8 cellular contexts compared by ENCODE assay signal in genomic region chr1:165828103-165828558, GRCh38. TPM values are rescaled to one million over a fixed set of nuclear protein-coding genes. Genes with fewer than 3 reads are reported as not detected.
DNase-seq lines count a peak whose midpoint lies in the region; ATAC-seq lines count a peak whose summit lies in the region.

No MANE protein-coding gene starts in this region.

- H3K4me1 Mint-ChIP-seq in activated naive CD4-positive, alpha-beta T cell treated with anti-CD3 and anti-CD28 coated beads, Interleukin-2, amount 50 U/mL, for 24 hours = peaks cover 17% of the 10 kb centered on the region

- peak overlapping the region; percentile 86 for H3K27ac Mint-ChIP-seq in activated naive CD4-positive, alpha-beta T cell treated with anti-CD3 and anti-CD28 coated beads, Interleukin-2, amount 50 U/mL, for 24 hours

- ATAC-seq in GM19452 (IDR thresholded peaks at IDR 0.05; ENCODE audit: unreplicated experiment) (peak; percentile 38), HG03558 (IDR thresholded peaks at IDR 0.05; ENCODE audit: extremely low read depth, unreplicated experiment) (peak; percentile 10)

- no peaks in the 10 kb centered on the region for H3K27me3 Mint-ChIP-seq in activated naive CD4-positive, alpha-beta T cell treated with anti-CD3 and anti-CD28 coated beads, Interleukin-2, amount 50 U/mL, for 24 hours

- no peaks in the 10 kb centered on the region for H3K9me3 Mint-ChIP-seq in activated naive CD4-positive, alpha-beta T cell treated with anti-CD3 and anti-CD28 coated beads, Interleukin-2, amount 50 U/mL, for 24 hours

- DNase-seq in DMS114 treated with DMSO at 0.1 percent for 48 hours (lab: John Stamatoyannopoulos, UW; ENCODE audit: unreplicated experiment) = peak; percentile 26
- peak; percentile 73 for DNase-seq in RPMI8226
- DNase-seq in cardiac septum (ENCODE audit: low spot score) = peak; percentile 80
- peak; percentile 85 for DNase-seq in posterior vena cava (ENCODE audit: low spot score)
- no peak for DNase-seq in NCI-H2107 treated with DMSO at 0.1 percent for 48 hours (lab: John Stamatoyannopoulos, UW; ENCODE audit: unreplicated experiment)

- peak overlapping the region; percentile 95 for H3K4me3 Mint-ChIP-seq in activated naive CD4-positive, alpha-beta T cell treated with anti-CD3 and anti-CD28 coated beads, Interleukin-2, amount 50 U/mL, for 24 hours

- H3K36me3 Mint-ChIP-seq in activated naive CD4-positive, alpha-beta T cell treated with anti-CD3 and anti-CD28 coated beads, Interleukin-2, amount 50 U/mL, for 24 hours = peaks cover 4% of the 10 kb centered on the region

- intact Hi-C loops in cardiac septum (cut with DNase I) = loop anchor here (2.0 to 5.0 kb wide), 2 partner anchors 69 to 84 kb away; no protein-coding TSS in a partner anchor
- intact Hi-C loops in posterior vena cava (cut with DNase I) = loop anchor here in 1 of 2 donors (10.0 kb wide), 1 partner anchor 63 kb away; the partner anchor contains the start of gene TMCO1

RNA-seq across cellular contexts. Expression of gene UCK2, which starts 0.7 kb away (rescaled TPM):
- total RNA-seq in cardiac septum = 32.0 TPM
- total RNA-seq in posterior vena cava = 10 to 100 TPM; 14.7 to 20.8 TPM

RNA-seq across cellular contexts. Expression of gene TMCO1, which starts 59.5 kb away (rescaled TPM):
- total RNA-seq in cardiac septum (53.4 TPM), posterior vena cava (10 to 100 TPM; 50.0 to 63.9 TPM)
